Comparison of ENCODE assay signal across 9 cellular contexts in the genomic region with DNA sequence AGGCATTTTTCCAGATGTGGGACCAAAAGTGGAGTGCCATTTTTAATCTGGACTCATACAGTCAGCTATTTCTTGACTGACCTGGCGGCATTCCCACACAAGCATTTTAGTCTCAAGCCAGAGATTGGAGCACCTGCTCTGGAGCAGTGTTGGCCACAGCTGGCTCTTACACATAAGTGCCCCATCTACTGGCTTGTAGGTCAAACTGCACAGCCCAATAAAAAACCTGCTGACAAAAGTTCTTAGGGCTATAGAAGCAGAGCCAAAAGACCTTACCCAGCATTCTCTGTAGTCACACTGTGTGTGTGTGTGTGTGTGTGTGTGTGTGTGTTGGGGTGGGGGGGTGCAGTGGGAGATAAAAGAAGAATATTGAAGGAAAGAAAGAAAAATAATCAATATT. TPM values are rescaled to one million over a fixed set of nuclear protein-coding genes. Genes with fewer than 3 reads are reported as not detected.
DNase-seq lines count a peak whose midpoint lies in the region; ATAC-seq and TF ChIP-seq lines count a peak whose summit lies in the region.
"Had no signal": no experiment of that assay in that cellular context is flagged by ENCODE, and none has a peak within 500 bp of the region (broad histone marks: within the 10 kb centered on the region; RNA-seq: fewer than 3 reads in every experiment).

No MANE protein-coding gene starts in this region.

- H3K27ac Mint-ChIP-seq in CD8-positive, alpha-beta T cell, result no peak overlapping the region
- H3K27ac Mint-ChIP-seq: T-helper 1 cell treated with Interleukin-12 subunit alpha and Interleukin-12 subunit beta and Interleukin-4 antibody, amounts not matched to agents 30 μg/mL and 1 μg/mL, for 36 hours had no signal

- no peak overlapping the region for H3K4me2 ChIP-seq in PC-9

- CTCF ChIA-PET in CD8-positive, alpha-beta T cell (lab: Charles Lee), result interaction anchor here (0.8 to 1.2 kb wide), 4 partner anchors 8 to 296 kb away, joined by 3 to 4 read pairs (median 3); no protein-coding TSS in a partner anchor
- CTCF ChIA-PET in PC-9 (lab: Charles Lee), result interaction anchor here (0.7 to 0.8 kb wide), 2 partner anchors 329 to 1883 kb away, joined by 5 to 9 read pairs; no protein-coding TSS in a partner anchor

- H3K9me3 ChIP-seq in CD8-positive, alpha-beta T cell (ENCODE audit: low read length), result no peaks in the 10 kb centered on the region
- H3K9me3 ChIP-seq in PC-9 (ENCODE audit: insufficient read depth, low read depth) (no peaks in the 10 kb centered on the region), spleen (peaks cover 0 to 31% (median 16%) of the 10 kb centered on the region in 8 donors)

- H3K27ac ChIP-seq in CD8-positive, alpha-beta T cell (ENCODE audit: low read depth, low read length), result no peak overlapping the region
- H3K27ac ChIP-seq in PC-9 (no peak overlapping the region), spleen (no peak overlapping the region)

- DNase-seq in CD8-positive, alpha-beta T cell, result no peak
- no peak for DNase-seq in PC-9
- peak; percentile 54 for DNase-seq in fibroblast of mammary gland (ENCODE audit: low read depth)
- no peak for DNase-seq in head of caudate nucleus
- DNase-seq in NCI-H446 (lab: John Stamatoyannopoulos, UW), result no peak
- DNase-seq in spleen, result no peak

- no peak overlapping the region for H3K4me3 Mint-ChIP-seq in CD8-positive, alpha-beta T cell
- H3K4me3 Mint-ChIP-seq: T-helper 1 cell treated with Interleukin-12 subunit alpha and Interleukin-12 subunit beta and Interleukin-4 antibody, amounts not matched to agents 30 μg/mL and 1 μg/mL, for 36 hours had no signal

- WGBS in spleen, 5 donors, result 25 to 100% (median 100%) methylated on average over 1 of the region's 1 CpG

- no TSS peak for BruUV-seq in PC-9 (replicated peaks; lab: Mats Ljungman, UMichigan)

- H3K9me2 ChIP-seq in PC-9 (ENCODE audit: insufficient read depth), result no peaks in the 10 kb centered on the region

- no peak for TF ChIP-seq CTCF in CD8-positive, alpha-beta T cell (IDR thresholded peaks at IDR 0.05)
- TF ChIP-seq CTCF in PC-9 (conservative IDR thresholded peaks at IDR 0.05), result peak; percentile 57
- peak; percentile 53 for TF ChIP-seq CTCF in fibroblast of mammary gland (conservative IDR thresholded peaks at IDR 0.05; ENCODE audit: control insufficient read depth, insufficient read depth, low read depth, low read length)
- TF ChIP-seq CTCF in spleen (IDR thresholded peaks at IDR 0.05 in 8 of 11, conservative IDR thresholded peaks at IDR 0.05 in 3 of 11), result no peak

- H3K27me3 ChIP-seq in CD8-positive, alpha-beta T cell (ENCODE audit: insufficient read depth, low read length), result no peaks in the 10 kb centered on the region
- H3K27me3 ChIP-seq in PC-9 (ENCODE audit: insufficient read depth, low read depth), result 0 out of 2 replicates have a peak, but pooled peaks cover 3% of the 10 kb centered on the region
- peaks cover 0 to 13% (median 0%) of the 10 kb centered on the region in 7 donors for H3K27me3 ChIP-seq in spleen (replicated peaks in 1 of 7)

- intact Hi-C loops in CD8-positive, alpha-beta T cell (cut with DNase I, micrococcal nuclease), result no loop called here
- intact Hi-C loops in PC-9 (cut with micrococcal nuclease; ENCODE audit: unreplicated experiment) (no loop called here), head of caudate nucleus (cut with DNase I) (no loop called here), spleen (cut with DNase I; ENCODE audit: low total_unique reads) (no loop called here)

- no peaks in the 10 kb centered on the region for H4K20me1 ChIP-seq in PC-9 (ENCODE audit: insufficient read depth)

- no peaks in the 10 kb centered on the region for H3K36me3 Mint-ChIP-seq in CD8-positive, alpha-beta T cell

- H3F3A ChIP-seq in PC-9 (ENCODE audit: insufficient read depth, low read depth), result no peaks in the 10 kb centered on the region

- ATAC-seq in CD8-positive, alpha-beta T cell, result peak; percentile 40
- peak; percentile 92 for ATAC-seq in GM18867 (IDR thresholded peaks at IDR 0.05; ENCODE audit: unreplicated experiment)
- peak; percentile 92 for ATAC-seq in HG03039 (IDR thresholded peaks at IDR 0.05; ENCODE audit: unreplicated experiment)

- no peaks in the 10 kb centered on the region for H3K4me1 ChIP-seq in CD8-positive, alpha-beta T cell (ENCODE audit: insufficient read depth, low read length)
- H3K4me1 ChIP-seq in PC-9 (replicated peaks; ENCODE audit: insufficient read depth), result no peaks in the 10 kb centered on the region
- no peaks in the 10 kb centered on the region for H3K4me1 ChIP-seq in spleen

- no peak overlapping the region for H2AFZ ChIP-seq in PC-9

- no peak overlapping the region for H3K4me3 ChIP-seq in CD8-positive, alpha-beta T cell (ENCODE audit: low read depth, low read length)
- H3K4me3 ChIP-seq in PC-9, result no peak overlapping the region
- no peak overlapping the region for H3K4me3 ChIP-seq in fibroblast of mammary gland (ENCODE audit: control insufficient read depth, low read depth, low read length)
- H3K4me3 ChIP-seq in spleen, result no peak overlapping the region

- no peaks in the 10 kb centered on the region for H3K79me2 ChIP-seq in PC-9 (ENCODE audit: low read depth)

- H3K9me3 Mint-ChIP-seq in CD8-positive, alpha-beta T cell, result peaks cover 15% of the 10 kb centered on the region

- POLR2A ChIA-PET in CD8-positive, alpha-beta T cell (lab: Charles Lee), result no interaction called here
- POLR2A ChIA-PET in PC-9 (lab: Charles Lee; ENCODE audit: unreplicated experiment), result no interaction called here

- peaks cover 26% of the 10 kb centered on the region for H3K27me3 Mint-ChIP-seq in CD8-positive, alpha-beta T cell (ENCODE audit: low read depth)

- TF ChIP-seq POLR2A in spleen (IDR thresholded peaks at IDR 0.05), result no peak

- no peaks in the 10 kb centered on the region for H3K4me1 Mint-ChIP-seq in CD8-positive, alpha-beta T cell (ENCODE audit: low read depth)

- H3K36me3 ChIP-seq in CD8-positive, alpha-beta T cell (ENCODE audit: insufficient read depth, low read length), result no peaks in the 10 kb centered on the region
- H3K36me3 ChIP-seq in PC-9 (ENCODE audit: low read depth) (no peaks in the 10 kb centered on the region), spleen (no peaks in the 10 kb centered on the region)

RNA-seq across cellular contexts. Expression of a gene that starts 38.6 kb away (rescaled TPM):
- total RNA-seq in CD8-positive, alpha-beta T cell, result 10 to 100 TPM; 83.6 to 94.8 TPM
- total RNA-seq in PC-9 (2021), result 68.0 and 70.4 TPM in 2 replicates
- 100 to 1,000 TPM; 106 to 166 (median 133) TPM for total RNA-seq in spleen
- polyA plus RNA-seq in spleen, result 10 to 100 TPM; 29.2 to 48.6 (median 42.4) TPM

Comparison
In these comparisons a context has a peak if more than half of its experiments do, and no peak if none do; other contexts are left out.
1. ATAC-seq: peak in every context shown above with its lines; median percentile 92 in GM18867; 92 in HG03039; 40 in CD8-positive, alpha-beta T cell.
2. CTCF ChIP-seq: peak in PC-9 (single experiment) and fibroblast of mammary gland (single experiment); none in CD8-positive, alpha-beta T cell (single experiment) and spleen (0 of 11).